In the genomic region with DNA sequence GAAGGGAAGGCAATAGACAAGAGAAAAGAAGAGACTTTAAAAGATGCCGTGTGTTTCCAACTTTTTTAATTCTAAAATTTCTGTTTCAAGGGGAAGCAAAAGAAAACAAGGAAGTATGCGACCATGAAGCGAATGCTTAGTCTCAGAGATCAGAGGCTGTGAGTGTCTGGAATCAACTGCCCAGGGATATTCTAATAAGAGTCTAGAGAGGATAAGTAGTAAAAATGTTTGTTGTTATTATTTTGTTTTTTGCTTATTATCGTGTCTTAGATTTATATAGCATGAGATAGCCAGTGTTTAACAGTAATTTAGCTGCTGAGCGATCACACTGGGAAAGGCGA, we compare ENCODE assay signal across 9 cellular contexts. TPM values are rescaled to one million over a fixed set of nuclear protein-coding genes. Genes with fewer than 3 reads are reported as not detected.
DNase-seq lines count a peak whose midpoint lies in the region; ATAC-seq and TF ChIP-seq lines count a peak whose summit lies in the region.
"Had no signal": no experiment of that assay in that cellular context is flagged by ENCODE, and none has a peak within 500 bp of the region (broad histone marks: within the 10 kb centered on the region; RNA-seq: fewer than 3 reads in every experiment).

No MANE protein-coding gene starts in this region.

- DNase-seq in activated naive CD4-positive, alpha-beta T cell (lab: John Stamatoyannopoulos, UW), result no peak
- DNase-seq in lower lobe of right lung, result no peak
- no peak for DNase-seq in upper lobe of right lung
- DNase-seq in germinal center (ENCODE audit: low spot score), result no peak
- no peak for DNase-seq in DMS53 treated with DMSO at 0.1 percent for 48 hours (lab: John Stamatoyannopoulos, UW; ENCODE audit: unreplicated experiment)
- DNase-seq: NCI-H510A had no signal

- H3K4me3 ChIP-seq in lower lobe of right lung, result peak overlapping the region; percentile 86
- H3K4me3 ChIP-seq in upper lobe of right lung, result peak overlapping the region; percentile 72

- peaks cover 43% of the 10 kb centered on the region for H3K4me1 ChIP-seq in lower lobe of right lung
- H3K4me1 ChIP-seq in upper lobe of right lung, result peaks cover 30% of the 10 kb centered on the region

- TF ChIP-seq CTCF in brain (conservative IDR thresholded peaks at IDR 0.05) (no peak), lower lobe of right lung (IDR thresholded peaks at IDR 0.05) (no peak), upper lobe of right lung (IDR thresholded peaks at IDR 0.05) (no peak)

- H3K27ac ChIP-seq in lower lobe of right lung (peak overlapping the region; percentile 88), upper lobe of right lung (peak overlapping the region; percentile 77)

- H3K36me3 ChIP-seq in lower lobe of right lung (peaks cover 37% of the 10 kb centered on the region), upper lobe of right lung (peaks cover 33% of the 10 kb centered on the region)

- ATAC-seq in lower lobe of right lung (peak in 1 of 2 donors; percentile 5), upper lobe of right lung (no peak), HG03135 (IDR thresholded peaks at IDR 0.05; ENCODE audit: unreplicated experiment) (no peak)

- peak overlapping the region; percentile 97 for H3K27ac Mint-ChIP-seq in activated naive CD4-positive, alpha-beta T cell treated with anti-CD3 and anti-CD28 coated beads, Interleukin-2, amount 50 U/mL, for 24 hours
- H3K27ac Mint-ChIP-seq in brain, result peak overlapping the region; percentile 92 to 99 (median 96)

- H3K9me3 ChIP-seq in lower lobe of right lung, result no peaks in the 10 kb centered on the region
- no peaks in the 10 kb centered on the region for H3K9me3 ChIP-seq in upper lobe of right lung

- H3K4me3 Mint-ChIP-seq in activated naive CD4-positive, alpha-beta T cell treated with anti-CD3 and anti-CD28 coated beads, Interleukin-2, amount 50 U/mL, for 24 hours, result peak overlapping the region; percentile 100
- peak overlapping the region; percentile 93 to 100 (median 98) for H3K4me3 Mint-ChIP-seq in brain

- H3K27me3 ChIP-seq in lower lobe of right lung (ENCODE audit: low read depth), result no peaks in the 10 kb centered on the region
- no peaks in the 10 kb centered on the region for H3K27me3 ChIP-seq in upper lobe of right lung

- H3K4me1 Mint-ChIP-seq in activated naive CD4-positive, alpha-beta T cell treated with anti-CD3 and anti-CD28 coated beads, Interleukin-2, amount 50 U/mL, for 24 hours, result peaks cover 59% of the 10 kb centered on the region
- H3K4me1 Mint-ChIP-seq in brain, result peaks cover 61% of the 10 kb centered on the region

- no peaks in the 10 kb centered on the region for H3K27me3 Mint-ChIP-seq in activated naive CD4-positive, alpha-beta T cell treated with anti-CD3 and anti-CD28 coated beads, Interleukin-2, amount 50 U/mL, for 24 hours
- peaks cover 6% of the 10 kb centered on the region for H3K27me3 Mint-ChIP-seq in brain

- intact Hi-C loops in lower lobe of right lung (cut with DNase I) (no loop called here), upper lobe of right lung (cut with DNase I) (no loop called here)

- H3K9me3 Mint-ChIP-seq in activated naive CD4-positive, alpha-beta T cell treated with anti-CD3 and anti-CD28 coated beads, Interleukin-2, amount 50 U/mL, for 24 hours, result no peaks in the 10 kb centered on the region
- H3K9me3 Mint-ChIP-seq in brain, result no peaks in the 10 kb centered on the region

- H3K36me3 Mint-ChIP-seq in activated naive CD4-positive, alpha-beta T cell treated with anti-CD3 and anti-CD28 coated beads, Interleukin-2, amount 50 U/mL, for 24 hours, result peaks cover 12% of the 10 kb centered on the region
- peaks cover 19% of the 10 kb centered on the region for H3K36me3 Mint-ChIP-seq in brain

RNA-seq across cellular contexts. Expression of gene FCF1, which starts 0.4 kb away (rescaled TPM):
- polyA plus RNA-seq in brain (ENCODE audit: insufficient read depth, low read depth, low replicate concordance), result 24.9 TPM
- 48.6 TPM for total RNA-seq in lower lobe of right lung
- 40.7 TPM for total RNA-seq in upper lobe of right lung

RNA-seq across cellular contexts. Expression of gene AREL1, which starts 0.5 kb away (rescaled TPM):
- 25.4 TPM for polyA plus RNA-seq in brain (ENCODE audit: insufficient read depth, low read depth, low replicate concordance)
- 29.1 TPM for total RNA-seq in lower lobe of right lung
- total RNA-seq in upper lobe of right lung, result 36.8 TPM

RNA-seq across cellular contexts. Expression of gene YLPM1, which starts 49.8 kb away (rescaled TPM):
- polyA plus RNA-seq in brain (ENCODE audit: insufficient read depth, low read depth, low replicate concordance), result 54.7 TPM
- total RNA-seq in lower lobe of right lung, result 58.0 TPM
- 53.0 TPM for total RNA-seq in upper lobe of right lung
